26 cellular contexts compared by ENCODE assay signal in the genomic region with DNA sequence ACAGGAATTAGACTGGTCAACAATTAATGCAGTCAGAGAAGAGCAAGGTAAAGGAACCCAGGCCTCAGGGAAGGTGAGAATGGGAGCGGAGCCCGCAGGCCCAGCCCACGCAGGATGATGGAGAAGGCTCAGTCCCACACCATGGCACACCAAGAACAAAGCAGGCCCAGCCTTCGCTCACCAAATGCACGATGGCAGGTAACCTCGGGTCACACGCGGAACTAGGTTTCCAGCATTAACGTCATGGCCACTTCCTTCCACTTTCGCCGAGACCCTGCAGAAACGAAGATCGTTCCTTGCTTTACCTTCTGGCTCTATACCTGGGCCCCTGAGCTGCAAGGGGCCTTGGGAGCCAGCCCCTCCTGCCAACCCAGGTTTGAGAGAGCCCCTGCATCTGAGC.
"Had no signal": no experiment of that assay in that cellular context is flagged by ENCODE, and none has a peak within 500 bp of the region (broad histone marks: within the 10 kb centered on the region; RNA-seq: fewer than 3 reads in every experiment).

No MANE protein-coding gene starts in this region.

- H3K27me3 ChIP-seq: colonic mucosa had no signal

- H3K4me3 ChIP-seq: colonic mucosa, esophagus squamous epithelium, gastrocnemius medialis, heart right ventricle, left lung, lung had no signal

- DNase-seq: colonic mucosa; cortex of kidney; effector CD8-positive, alpha-beta T cell; effector memory CD8-positive, alpha-beta T cell; endodermal cell; erythroblast; esophagus squamous epithelium; foreskin fibroblast; foreskin melanocyte; gastrocnemius medialis; glutamatergic neuron; head of caudate nucleus; heart right ventricle; hippocampal formation; left cardiac atrium; left ventricle myocardium superior; mammary epithelial cell; mesendoderm; midbrain; naive thymus-derived CD4-positive, alpha-beta T cell had no signal

- H3K4me1 ChIP-seq: colonic mucosa, esophagus squamous epithelium, gastrocnemius medialis, heart right ventricle, left lung had no signal

- H3K4me3 Mint-ChIP-seq: dendritic cell treated with granulocyte-macrophage colony-stimulating factor and Interleukin-4, amounts not matched to agents 40 ng/mL and 50 ng/mL, for 4 days; effector memory CD8-positive, alpha-beta T cell; endodermal cell; memory B cell; naive thymus-derived CD4-positive, alpha-beta T cell had no signal

- H3K27ac ChIP-seq: colonic mucosa, epithelial cell of prostate, esophagus squamous epithelium, gastrocnemius medialis, heart right ventricle, left lung had no signal

- H3K36me3 ChIP-seq: colonic mucosa, esophagus squamous epithelium, gastrocnemius medialis, heart right ventricle, left lung had no signal

- H3K27ac Mint-ChIP-seq: dendritic cell treated with granulocyte-macrophage colony-stimulating factor and Interleukin-4, amounts not matched to agents 40 ng/mL and 50 ng/mL, for 4 days; effector memory CD8-positive, alpha-beta T cell; endodermal cell; memory B cell; naive thymus-derived CD4-positive, alpha-beta T cell had no signal

- ATAC-seq: effector memory CD8-positive, alpha-beta T cell; esophagus mucosa; gastrocnemius medialis; heart right ventricle; left cardiac atrium; left lung; left ventricle myocardium superior; naive thymus-derived CD4-positive, alpha-beta T cell had no signal

- H3K9me3 ChIP-seq: colonic mucosa, esophagus squamous epithelium, gastrocnemius medialis, left lung had no signal

- H3K36me3 Mint-ChIP-seq: memory B cell; naive thymus-derived CD4-positive, alpha-beta T cell had no signal
